In genomic region chr17:19133793-19134192, GRCh38 we compare ENCODE assay signal across 4 cellular contexts. TPM values are rescaled to one million over a fixed set of nuclear protein-coding genes. Genes with fewer than 3 reads are reported as not detected.
"Had no signal": no experiment of that assay in that cellular context is flagged by ENCODE, and none has a peak within 500 bp of the region (broad histone marks: within the 10 kb centered on the region; RNA-seq: fewer than 3 reads in every experiment).

No MANE protein-coding gene starts in this region.

RNA-seq across cellular contexts. Expression of gene GRAPL, which starts 6.4 kb away (rescaled TPM):
- total RNA-seq: mammary epithelial cell, osteocyte, smooth muscle cell had no signal
- polyA plus RNA-seq: immature natural killer cell, mammary epithelial cell, smooth muscle cell had no signal
